ENCODE assay signal across 11 cellular contexts in genomic region chr6:57174511-57174907, GRCh38. TPM values are rescaled to one million over a fixed set of nuclear protein-coding genes. Genes with fewer than 3 reads are reported as not detected.
DNase-seq lines count a peak whose midpoint lies in the region; FAIRE-seq and TF ChIP-seq lines count a peak whose summit lies in the region.
"Had no signal": no experiment of that assay in that cellular context is flagged by ENCODE, and none has a peak within 500 bp of the region (broad histone marks: within the 10 kb centered on the region; RNA-seq: fewer than 3 reads in every experiment).

No MANE protein-coding gene starts in this region.

- H3K4me1 Mint-ChIP-seq in T-helper 1 cell treated with Interleukin-12 subunit alpha and Interleukin-12 subunit beta and Interleukin-4 antibody, amounts not matched to agents 30 μg/mL and 1 μg/mL, for 36 hours (ENCODE audit: low read depth), result peaks cover 51% of the 10 kb centered on the region

- intact Hi-C loops in endothelial cell of umbilical vein (cut with micrococcal nuclease), result no loop called here
- intact Hi-C loops in sigmoid colon (cut with DNase I), result loop anchor here (5.0 kb wide), 2 partner anchors 82 to 272 kb away; partner anchors contain the start of gene ZNF451

- H3K9me3 ChIP-seq in endothelial cell of umbilical vein (replicated peaks; ENCODE audit: control insufficient read depth, insufficient read depth, low read length) (no peaks in the 10 kb centered on the region), sigmoid colon (no peaks in the 10 kb centered on the region)

- H3K9ac ChIP-seq in endothelial cell of umbilical vein (replicated peaks; ENCODE audit: extremely low read depth, insufficient read depth, low read length), result no peak overlapping the region

- H3K79me2 ChIP-seq in endothelial cell of umbilical vein (ENCODE audit: control insufficient read depth, insufficient read depth, low read length), result peaks cover 52% of the 10 kb centered on the region

- FAIRE-seq in endothelial cell of umbilical vein (lab: Jason Lieb, UNC), result no peak

- no peak overlapping the region for H3K27ac ChIP-seq in endothelial cell of umbilical vein (ENCODE audit: insufficient read depth, low read depth, low read length)
- peak overlapping the region; percentile 89 to 99 (median 92) for H3K27ac ChIP-seq in sigmoid colon

- 91 to 93% methylated on average over 3 of the region's 3 CpGs for WGBS in sigmoid colon, 2 donors

- no peaks in the 10 kb centered on the region for H3K9me3 Mint-ChIP-seq in T-helper 1 cell treated with Interleukin-12 subunit alpha and Interleukin-12 subunit beta and Interleukin-4 antibody, amounts not matched to agents 30 μg/mL and 1 μg/mL, for 36 hours

- H3K27me3 ChIP-seq in endothelial cell of umbilical vein (ENCODE audit: control insufficient read depth in 2 of 2, insufficient read depth in 2 of 2, low read length in 2 of 2) (no peaks in the 10 kb centered on the region), sigmoid colon (no peaks in the 10 kb centered on the region)

- H3K4me1 ChIP-seq in endothelial cell of umbilical vein (ENCODE audit: control insufficient read depth, extremely low read depth, insufficient read depth, low read length) (peaks cover 11% of the 10 kb centered on the region), sigmoid colon (peaks cover 0 to 52% (median 47%) of the 10 kb centered on the region in 4 donors)

- TF ChIP-seq CTCF in NB4 (IDR thresholded peaks at IDR 0.05; ENCODE audit: low read depth, low read length) (no peak), endothelial cell of umbilical vein (IDR thresholded peaks at IDR 0.05; ENCODE audit: extremely low read depth in 1 of 2, insufficient read depth in 1 of 2, low read depth in 1 of 2, low read length in 2 of 2) (no peak), sigmoid colon (IDR thresholded peaks at IDR 0.05) (no peak)

- H3K4me3 ChIP-seq in NB4 (ENCODE audit: low read depth, low read length) (peak overlapping the region; percentile 89), endothelial cell of umbilical vein (replicated peaks in 1 of 3; ENCODE audit: insufficient read depth in 1 of 3, low read depth in 1 of 3, low read length in 3 of 3) (peak overlapping the region in 1 of 3 experiments; percentile 2), sigmoid colon (peak overlapping the region; percentile 65 to 88 (median 74))

- DNase-seq in T-helper 1 cell (no peak), NB4 (ENCODE audit: low read depth) (no peak), endothelial cell of umbilical vein (ENCODE audit: low read depth, low spot score) (no peak), sigmoid colon (no peak), SW 1271 (lab: John Stamatoyannopoulos, UW) (no peak), mucosa of gallbladder (ENCODE audit: low spot score) (no peak), NCI-H2171 treated with DMSO at 0.1 percent for 48 hours (lab: John Stamatoyannopoulos, UW) (no peak)
- DNase-seq: 8988T, aorta, head of caudate nucleus had no signal

- H3K4me2 ChIP-seq in endothelial cell of umbilical vein (ENCODE audit: insufficient read depth, low read length), result peak overlapping the region; percentile 84

- POLR2A ChIA-PET in endothelial cell of umbilical vein (lab: Charles Lee), result no interaction called here

- H3K36me3 ChIP-seq in endothelial cell of umbilical vein (ENCODE audit: control insufficient read depth in 2 of 2, extremely low read depth in 1 of 2, insufficient read depth in 2 of 2, low read length in 2 of 2) (no peaks in the 10 kb centered on the region), sigmoid colon (peaks cover 0 to 6% (median 0%) of the 10 kb centered on the region in 4 donors)

- no peak for TF ChIP-seq EP300 in sigmoid colon (IDR thresholded peaks at IDR 0.05)

- peaks cover 10% of the 10 kb centered on the region for H3K36me3 Mint-ChIP-seq in T-helper 1 cell treated with Interleukin-12 subunit alpha and Interleukin-12 subunit beta and Interleukin-4 antibody, amounts not matched to agents 30 μg/mL and 1 μg/mL, for 36 hours (ENCODE audit: low read depth)

- dilution Hi-C loops in endothelial cell of umbilical vein (cut with MboI; ENCODE audit: extremely low pct_ligation_motif_present, low sequenced_read_pairs), result no loop called here

- H3K27ac Mint-ChIP-seq in T-helper 1 cell treated with Interleukin-12 subunit alpha and Interleukin-12 subunit beta and Interleukin-4 antibody, amounts not matched to agents 30 μg/mL and 1 μg/mL, for 36 hours, result no peak overlapping the region

- no TSS peak for BruUV-seq in endothelial cell of umbilical vein (replicated peaks; lab: Mats Ljungman, UMichigan)

- H2AFZ ChIP-seq in endothelial cell of umbilical vein (ENCODE audit: low read depth, low read length), result no peak overlapping the region

- no peaks in the 10 kb centered on the region for H3K27me3 Mint-ChIP-seq in T-helper 1 cell treated with Interleukin-12 subunit alpha and Interleukin-12 subunit beta and Interleukin-4 antibody, amounts not matched to agents 30 μg/mL and 1 μg/mL, for 36 hours (ENCODE audit: low read depth)

- CTCF ChIA-PET in endothelial cell of umbilical vein (lab: Charles Lee), result interaction anchor here (0.9 to 1.2 kb wide), 2 partner anchors 140 to 270 kb away, joined by 3 to 4 read pairs; no protein-coding TSS in a partner anchor

- peak overlapping the region; percentile 94 for H3K4me3 Mint-ChIP-seq in T-helper 1 cell treated with Interleukin-12 subunit alpha and Interleukin-12 subunit beta and Interleukin-4 antibody, amounts not matched to agents 30 μg/mL and 1 μg/mL, for 36 hours

- H3K9me1 ChIP-seq in endothelial cell of umbilical vein (replicated peaks; ENCODE audit: control insufficient read depth, extremely low read depth, insufficient read depth, low read length), result no peaks in the 10 kb centered on the region

- H4K20me1 ChIP-seq in endothelial cell of umbilical vein (replicated peaks; ENCODE audit: control insufficient read depth, extremely low read depth, insufficient read depth, low read length), result no peaks in the 10 kb centered on the region

- no peak for TF ChIP-seq POLR2A in NB4 (IDR thresholded peaks at IDR 0.05; ENCODE audit: extremely low read depth, insufficient read length)
- no peak for TF ChIP-seq POLR2A in endothelial cell of umbilical vein (IDR thresholded peaks at IDR 0.05; ENCODE audit: low read depth, low read length)
- no peak for TF ChIP-seq POLR2A in sigmoid colon (IDR thresholded peaks at IDR 0.05)

TF ChIP-seq in endothelial cell of umbilical vein, 7 proteins besides CTCF, POLR2A, EP300 and RAD21:
- TF ChIP-seq MAX (IDR thresholded peaks at IDR 0.05; ENCODE audit: insufficient read depth, insufficient read length), result no peak
- TF ChIP-seq FOS (IDR thresholded peaks at IDR 0.05; ENCODE audit: borderline replicate concordance, insufficient read depth, low read length), result no peak
- no peak for TF ChIP-seq JUN (IDR thresholded peaks at IDR 0.05; ENCODE audit: borderline replicate concordance, insufficient read depth, insufficient read length, low read depth)
- TF ChIP-seq EZH2 (IDR thresholded peaks at IDR 0.05; ENCODE audit: borderline replicate concordance, low read depth, low read length, severe bottlenecking), result no peak
- no peak for TF ChIP-seq MYC (IDR thresholded peaks at IDR 0.05; ENCODE audit: low read depth, low read length)
- no peak for TF ChIP-seq GATA2 (IDR thresholded peaks at IDR 0.05; ENCODE audit: insufficient read depth, insufficient read length, low read depth, low read length)
- no peak for TF ChIP-seq POLR2AphosphoS5 (IDR thresholded peaks at IDR 0.05; ENCODE audit: insufficient read depth, low read depth, low read length)

RNA-seq across cellular contexts. Expression of gene BAG2, which starts 2.4 kb away (rescaled TPM):
- total RNA-seq in endothelial cell of umbilical vein, result 3.6 and 3.9 TPM in 2 replicates
- 0.91 and 1.1 TPM in 2 replicates for polyA plus RNA-seq in endothelial cell of umbilical vein
- 1.5 and 1.6 TPM in 2 replicates for polyA plus RNA-seq in endothelial cell of umbilical vein (2011; cell fraction: cytosol; rRNA removed)
- polyA plus RNA-seq in endothelial cell of umbilical vein (2011; cell fraction: nucleus; rRNA removed), result 1.0 and 1.4 TPM in 2 replicates
- 2.1 and 4.8 TPM in 2 replicates for polyA plus RNA-seq in endothelial cell of umbilical vein (2012)
- polyA minus RNA-seq in endothelial cell of umbilical vein, result 0.91 and 1.5 TPM in 2 replicates
- polyA minus RNA-seq in endothelial cell of umbilical vein (2011; cell fraction: cytosol; rRNA and poly(A)+ RNA removed), result 10.3 TPM
- polyA minus RNA-seq in endothelial cell of umbilical vein (2011; cell fraction: nucleus; rRNA and poly(A)+ RNA removed), result 2.0 and 2.5 TPM in 2 replicates
- 10 to 100 TPM; 55.6 to 74.5 (median 60.0) TPM for total RNA-seq in sigmoid colon
- 1 to 10 TPM in 2 of 3 donors, under 1 TPM in 1; 0.92 to 2.9 (median 1.8) TPM for polyA plus RNA-seq in sigmoid colon
- 19.9 TPM for total RNA-seq in mucosa of gallbladder

RNA-seq across cellular contexts. Expression of gene RAB23, which starts 47.6 kb away (rescaled TPM):
- total RNA-seq in endothelial cell of umbilical vein, result 8.8 and 9.4 TPM in 2 replicates
- 3.3 and 3.4 TPM in 2 replicates for polyA plus RNA-seq in endothelial cell of umbilical vein
- polyA plus RNA-seq in endothelial cell of umbilical vein (2011; cell fraction: cytosol; rRNA removed), result 4.6 TPM in 2 replicates
- 3.3 and 4.3 TPM in 2 replicates for polyA plus RNA-seq in endothelial cell of umbilical vein (2011; cell fraction: nucleus; rRNA removed)
- polyA plus RNA-seq in endothelial cell of umbilical vein (2012), result 9.1 and 11.8 TPM in 2 replicates
- 4.5 and 5.2 TPM in 2 replicates for polyA minus RNA-seq in endothelial cell of umbilical vein
- 5.3 TPM for polyA minus RNA-seq in endothelial cell of umbilical vein (2011; cell fraction: cytosol; rRNA and poly(A)+ RNA removed)
- polyA minus RNA-seq in endothelial cell of umbilical vein (2011; cell fraction: nucleus; rRNA and poly(A)+ RNA removed), result 2.9 and 4.4 TPM in 2 replicates
- total RNA-seq in sigmoid colon, result 100 to 1,000 TPM; 115 to 188 (median 167) TPM
- 10 to 100 TPM in 1 of 3 donors, 1 to 10 TPM in 2; 3.5 to 10.1 (median 7.8) TPM for polyA plus RNA-seq in sigmoid colon
- 38.7 TPM for total RNA-seq in mucosa of gallbladder
